In genomic region chr13:98571955-98572662, GRCh38 we compare ENCODE assay signal across 1 cellular context.
TF ChIP-seq lines count a peak whose summit lies in the region.

No MANE protein-coding gene starts in this region.

TF ChIP-seq in HepG2, 621 proteins besides CTCF, POLR2A, EP300 and RAD21 (continued from another document and continues in another):
- TF ChIP-seq ZBTB10 (CRISPR knock-in tag; IDR thresholded peaks at IDR 0.05; ENCODE audit: borderline replicate concordance), result no peak
- no peak for TF ChIP-seq CENPBD1 (CRISPR knock-in tag; IDR thresholded peaks at IDR 0.05; ENCODE audit: borderline replicate concordance, low read depth)
- no peak for TF ChIP-seq ZNF720 (CRISPR knock-in tag; IDR thresholded peaks at IDR 0.05)
- no peak for TF ChIP-seq REL (CRISPR knock-in tag; conservative IDR thresholded peaks at IDR 0.05)
- TF ChIP-seq PAX8 (CRISPR knock-in tag; IDR thresholded peaks at IDR 0.05; ENCODE audit: borderline replicate concordance), result no peak
- TF ChIP-seq PAF1 (CRISPR knock-in tag; IDR thresholded peaks at IDR 0.05), result no peak
- TF ChIP-seq ZFP91 (CRISPR knock-in tag; IDR thresholded peaks at IDR 0.05; ENCODE audit: borderline replicate concordance), result peak; percentile 41; the same call in 1 of the 2 replicates
- TF ChIP-seq MTERF4 (CRISPR knock-in tag; IDR thresholded peaks at IDR 0.05), result no peak
- TF ChIP-seq CREBL2 (CRISPR knock-in tag; IDR thresholded peaks at IDR 0.05; ENCODE audit: borderline replicate concordance), result no peak
- no peak for TF ChIP-seq ZNF180 (CRISPR knock-in tag; IDR thresholded peaks at IDR 0.05; ENCODE audit: borderline replicate concordance, low read depth)
- no peak for TF ChIP-seq ZNF512 (CRISPR knock-in tag; IDR thresholded peaks at IDR 0.05)
- no peak for TF ChIP-seq SP2 (CRISPR knock-in tag; IDR thresholded peaks at IDR 0.05)
- no peak for TF ChIP-seq ZNF446 (CRISPR knock-in tag; IDR thresholded peaks at IDR 0.05)
- TF ChIP-seq ZNF3 (CRISPR knock-in tag; IDR thresholded peaks at IDR 0.05), result 0 out of 2 replicates have a peak, but pooled peaks have one; percentile 54
- no peak for TF ChIP-seq CREB1 (IDR thresholded peaks at IDR 0.05)
- TF ChIP-seq CREB1 (CRISPR knock-in tag; IDR thresholded peaks at IDR 0.05), result no peak
- TF ChIP-seq POGZ (CRISPR knock-in tag; IDR thresholded peaks at IDR 0.05), result no peak
- TF ChIP-seq HBP1 (CRISPR knock-in tag; IDR thresholded peaks at IDR 0.05; ENCODE audit: low read depth), result 0 out of 2 replicates have a peak, but pooled peaks have one; percentile 27
- no peak for TF ChIP-seq SKI (IDR thresholded peaks at IDR 0.05; ENCODE audit: partially characterized antibody)
- no peak for TF ChIP-seq TCF7 (IDR thresholded peaks at IDR 0.05; ENCODE audit: low read depth)
- TF ChIP-seq RXRA (CRISPR knock-in tag; IDR thresholded peaks at IDR 0.05), result no peak
- TF ChIP-seq SALL1 (CRISPR knock-in tag; IDR thresholded peaks at IDR 0.05), result peak; percentile 36; the same call in 1 of the 2 replicates
- no peak for TF ChIP-seq PHF5A (CRISPR knock-in tag; IDR thresholded peaks at IDR 0.05; ENCODE audit: low read depth, unreplicated experiment)
- TF ChIP-seq ZKSCAN5 (CRISPR knock-in tag; IDR thresholded peaks at IDR 0.05), result no peak
- no peak for TF ChIP-seq ERF (CRISPR knock-in tag; IDR thresholded peaks at IDR 0.05)
- no peak for TF ChIP-seq ZNF143 (CRISPR knock-in tag; IDR thresholded peaks at IDR 0.05)
- no peak for TF ChIP-seq AKNA (CRISPR knock-in tag; IDR thresholded peaks at IDR 0.05; ENCODE audit: borderline replicate concordance)
- peak; percentile 61; the same call in 1 of the 2 replicates for TF ChIP-seq ZNF292 (CRISPR knock-in tag; IDR thresholded peaks at IDR 0.05; ENCODE audit: borderline replicate concordance, low read depth)
- no peak for TF ChIP-seq KLF12 (CRISPR knock-in tag; IDR thresholded peaks at IDR 0.05; ENCODE audit: borderline replicate concordance)
- TF ChIP-seq SOX5 (CRISPR knock-in tag; IDR thresholded peaks at IDR 0.05; ENCODE audit: borderline replicate concordance), result 0 out of 2 replicates have a peak, but pooled peaks have one; percentile 5
- peak; percentile 45; the same call in 1 of the 2 replicates for TF ChIP-seq TFDP1 (CRISPR knock-in tag; IDR thresholded peaks at IDR 0.05; ENCODE audit: borderline replicate concordance)
- TF ChIP-seq IRF9 (CRISPR knock-in tag; IDR thresholded peaks at IDR 0.05; ENCODE audit: borderline replicate concordance), result no peak
- TF ChIP-seq GLMP (CRISPR knock-in tag; IDR thresholded peaks at IDR 0.05; ENCODE audit: borderline replicate concordance), result no peak
- TF ChIP-seq HNF1A (IDR thresholded peaks at IDR 0.05; ENCODE audit: low read depth), result no peak
- no peak for TF ChIP-seq HNF1A (CRISPR knock-in tag; IDR thresholded peaks at IDR 0.05; ENCODE audit: borderline replicate concordance)
- no peak for TF ChIP-seq ZNF709 (CRISPR knock-in tag; IDR thresholded peaks at IDR 0.05)
- TF ChIP-seq MED13 (CRISPR knock-in tag; IDR thresholded peaks at IDR 0.05), result no peak
